Comparison of ENCODE assay signal across 8 cellular contexts in the genomic region with DNA sequence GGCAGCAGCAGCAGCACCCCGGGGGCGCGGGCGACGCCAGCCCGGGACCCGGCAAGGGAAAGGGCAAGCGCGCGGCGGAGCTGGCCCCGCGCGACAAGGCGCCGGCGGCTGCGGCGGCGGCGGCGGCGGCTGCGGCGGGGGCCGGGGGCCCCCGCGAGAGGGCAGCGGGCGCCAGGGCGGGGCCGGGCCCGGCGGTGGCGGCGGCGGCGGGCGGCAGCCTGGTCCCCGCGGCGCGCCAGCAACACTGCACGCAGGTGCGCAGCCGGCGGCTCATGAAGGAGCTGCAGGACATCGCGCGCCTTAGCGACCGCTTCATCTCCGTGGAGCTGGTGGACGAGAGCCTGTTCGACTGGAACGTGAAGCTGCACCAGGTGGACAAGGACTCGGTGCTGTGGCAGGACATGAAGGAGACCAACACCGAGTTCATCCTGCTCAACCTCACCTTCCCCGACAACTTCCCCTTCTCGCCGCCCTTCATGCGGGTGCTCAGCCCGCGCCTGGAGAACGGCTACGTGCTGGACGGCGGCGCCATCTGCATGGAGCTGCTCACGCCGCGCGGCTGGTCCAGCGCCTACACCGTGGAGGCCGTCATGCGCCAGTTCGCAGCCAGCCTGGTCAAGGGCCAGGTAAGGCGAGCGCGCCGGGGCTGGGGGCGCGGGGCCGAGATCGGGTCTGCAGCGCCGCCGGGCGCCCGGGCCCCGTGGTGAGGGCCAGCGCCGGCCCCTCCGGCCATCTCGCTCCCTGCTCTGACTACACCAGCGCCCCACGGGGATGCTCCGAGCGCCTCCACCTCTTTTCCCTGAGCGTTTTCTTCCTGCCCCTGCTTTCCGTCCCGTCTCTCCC. TPM values are rescaled to one million over a fixed set of nuclear protein-coding genes. Genes with fewer than 3 reads are reported as not detected.
DNase-seq lines count a peak whose midpoint lies in the region; ATAC-seq and TF ChIP-seq lines count a peak whose summit lies in the region.
"Had no signal": no experiment of that assay in that cellular context is flagged by ENCODE, and none has a peak within 500 bp of the region (broad histone marks: within the 10 kb centered on the region; RNA-seq: fewer than 3 reads in every experiment).

A gene with protein sequence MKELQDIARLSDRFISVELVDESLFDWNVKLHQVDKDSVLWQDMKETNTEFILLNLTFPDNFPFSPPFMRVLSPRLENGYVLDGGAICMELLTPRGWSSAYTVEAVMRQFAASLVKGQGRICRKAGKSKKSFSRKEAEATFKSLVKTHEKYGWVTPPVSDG (plus strand): TSS at position 238 of the 843 bp plus-strand sequence. CDS start 35 bp downstream, at position 273.

- no peak for TF ChIP-seq POLR2A in prostate gland (IDR thresholded peaks at IDR 0.05)

- peak within 1 kb of the TSS in 1 of 2 donors; percentile 38 for H3K27ac ChIP-seq in prostate gland
- H3K27ac ChIP-seq: SK-N-MC had no signal

- TF ChIP-seq CTCF in prostate gland (IDR thresholded peaks at IDR 0.05), result no peak

- no peaks in the 10 kb centered on the region for H3K27me3 ChIP-seq in prostate gland (replicated peaks; ENCODE audit: insufficient read depth)

- peak within 1 kb of the TSS; percentile 40 to 42 for H3K4me3 ChIP-seq in prostate gland
- H3K4me3 ChIP-seq: SK-N-MC had no signal

- peak within 1 kb of the TSS; percentile 69 for H3K4me3 Mint-ChIP-seq in activated T-cell treated with anti-CD3 and anti-CD28 coated beads, Interleukin-2, amount 50 U/mL, for 4 hours

- H3K9me3 Mint-ChIP-seq in activated T-cell treated with anti-CD3 and anti-CD28 coated beads, Interleukin-2, amount 50 U/mL, for 4 hours, result no peaks in the 10 kb centered on the region

- intact Hi-C loops in cardiac septum (cut with DNase I) (loop anchor here (5.0 kb wide), 3 partner anchors 72 to 157 kb away; partner anchors contain the start of gene MED10), prostate gland (cut with DNase I) (no loop called here)

- H3K27me3 Mint-ChIP-seq in activated T-cell treated with anti-CD3 and anti-CD28 coated beads, Interleukin-2, amount 50 U/mL, for 4 hours (ENCODE audit: low read depth), result peaks cover 40% of the 10 kb centered on the region

- no peak for DNase-seq in activated T-cell treated with anti-CD3 and anti-CD28 coated beads, Interleukin-2, amount 50 U/mL, for 4 hours
- DNase-seq in cardiac septum (ENCODE audit: low spot score), result peak; percentile 69
- DNase-seq in prostate gland (ENCODE audit: low spot score), result peak; percentile 33
- no peak for DNase-seq in NCI-H128 (lab: John Stamatoyannopoulos, UW; ENCODE audit: unreplicated experiment)
- DNase-seq in mesenteric fat pad (ENCODE audit: low spot score), result no peak

- no peaks in the 10 kb centered on the region for H3K36me3 ChIP-seq in prostate gland

- H3K9me3 ChIP-seq in prostate gland, result no peaks in the 10 kb centered on the region

- H3K4me1 Mint-ChIP-seq in activated T-cell treated with anti-CD3 and anti-CD28 coated beads, Interleukin-2, amount 50 U/mL, for 4 hours (ENCODE audit: low read depth), result peaks cover 11% of the 10 kb centered on the region

- under 1% methylated on average over 61 of the region's 103 CpGs for WGBS in prostate gland

- peak; percentile 70 for ATAC-seq in GM18909 (IDR thresholded peaks at IDR 0.05; ENCODE audit: poor library complexity, unreplicated experiment)
- peak; percentile 60 for ATAC-seq in HG03432 (IDR thresholded peaks at IDR 0.05; ENCODE audit: unreplicated experiment)
- ATAC-seq in activated T-cell treated with anti-CD3 and anti-CD28 coated beads, Interleukin-2, amount 50 U/mL, for 4 hours, result peak; percentile 56 to 64

- no peaks in the 10 kb centered on the region for H3K36me3 Mint-ChIP-seq in activated T-cell treated with anti-CD3 and anti-CD28 coated beads, Interleukin-2, amount 50 U/mL, for 4 hours (ENCODE audit: insufficient read depth)

- no peaks in the 10 kb centered on the region for H3K4me1 ChIP-seq in prostate gland (replicated peaks)

RNA-seq across cellular contexts. Expression of the gene that starts here (rescaled TPM):
- total RNA-seq in activated T-cell treated with anti-CD3 and anti-CD28 coated beads, Interleukin-2, amount 50 U/mL, for 4 hours, result not detected
- total RNA-seq in cardiac septum, result 13.1 TPM
- total RNA-seq in prostate gland, result 1 to 10 TPM; 2.5 to 8.6 TPM
- total RNA-seq in mesenteric fat pad, result 0.61 TPM

Comparison
In these comparisons a context has a peak if more than half of its experiments do, and no peak if none do; other contexts are left out.
1. Peak in ATAC-seq in activated T-cell treated with anti-CD3 and anti-CD28 coated beads, Interleukin-2, amount 50 U/mL, for 4 hours; RNA of the gene not detected or under 1 TPM.
2. DNase-seq: peak in cardiac septum (single experiment) and prostate gland (single experiment); none in activated T-cell treated with anti-CD3 and anti-CD28 coated beads, Interleukin-2, amount 50 U/mL, for 4 hours (single experiment), NCI-H128 (single experiment) and mesenteric fat pad (single experiment).
3. Peak in every context shown above with its lines, with median percentiles within 50 percentile points of each other: ATAC-seq.